Comparison of ENCODE assay signal across 8 cellular contexts in genomic region chr10:6173203-6173602, GRCh38.
DNase-seq lines count a peak whose midpoint lies in the region; ATAC-seq and TF ChIP-seq lines count a peak whose summit lies in the region.

No MANE protein-coding gene starts in this region.

- H3K4me3 Mint-ChIP-seq in T-helper 1 cell treated with Interleukin-12 subunit alpha and Interleukin-12 subunit beta and Interleukin-4 antibody, amounts not matched to agents 30 μg/mL and 1 μg/mL, for 36 hours: peak overlapping the region; percentile 55
- H3K4me3 Mint-ChIP-seq in activated naive CD8-positive, alpha-beta T cell treated with anti-CD3 and anti-CD28 coated beads, Interleukin-2, amount 50 U/mL, for 24 hours: no peak overlapping the region

- H3K36me3 Mint-ChIP-seq in T-helper 1 cell treated with Interleukin-12 subunit alpha and Interleukin-12 subunit beta and Interleukin-4 antibody, amounts not matched to agents 30 μg/mL and 1 μg/mL, for 36 hours (ENCODE audit: low read depth): peaks cover 16% of the 10 kb centered on the region
- peaks cover 18% of the 10 kb centered on the region for H3K36me3 Mint-ChIP-seq in activated naive CD8-positive, alpha-beta T cell treated with anti-CD3 and anti-CD28 coated beads, Interleukin-2, amount 50 U/mL, for 24 hours (ENCODE audit: low read depth)

- peak overlapping the region; percentile 86 for H3K27ac Mint-ChIP-seq in T-helper 1 cell treated with Interleukin-12 subunit alpha and Interleukin-12 subunit beta and Interleukin-4 antibody, amounts not matched to agents 30 μg/mL and 1 μg/mL, for 36 hours
- peak overlapping the region; percentile 61 for H3K27ac Mint-ChIP-seq in activated naive CD8-positive, alpha-beta T cell treated with anti-CD3 and anti-CD28 coated beads, Interleukin-2, amount 50 U/mL, for 24 hours

- peak; percentile 58 for ATAC-seq in activated naive CD8-positive, alpha-beta T cell treated with anti-CD3 and anti-CD28 coated beads, Interleukin-2, amount 50 U/mL, for 24 hours
- ATAC-seq in GM19397 (IDR thresholded peaks at IDR 0.05; ENCODE audit: unreplicated experiment) (no peak), GM18858 (IDR thresholded peaks at IDR 0.05; ENCODE audit: unreplicated experiment) (no peak)

- no peaks in the 10 kb centered on the region for H3K9me3 Mint-ChIP-seq in T-helper 1 cell treated with Interleukin-12 subunit alpha and Interleukin-12 subunit beta and Interleukin-4 antibody, amounts not matched to agents 30 μg/mL and 1 μg/mL, for 36 hours
- H3K9me3 Mint-ChIP-seq in activated naive CD8-positive, alpha-beta T cell treated with anti-CD3 and anti-CD28 coated beads, Interleukin-2, amount 50 U/mL, for 24 hours: no peaks in the 10 kb centered on the region

- peak; percentile 41; the same call in 2 of the 3 replicates for TF ChIP-seq CTCF in GM12872 (IDR thresholded peaks at IDR 0.05; ENCODE audit: insufficient read depth, low read depth, low read length)

- peak; percentile 67 for DNase-seq in activated naive CD8-positive, alpha-beta T cell treated with anti-CD3 and anti-CD28 coated beads, Interleukin-2, amount 50 U/mL, for 24 hours
- peak; percentile 67 for DNase-seq in stimulated activated CD4-positive, alpha-beta T cell treated with anti-CD3 and anti-CD28 coated beads, Interleukin-15, amount 100 ng/mL, for 24 hours
- no peak for DNase-seq in C1 segment of cervical spinal cord (lab: John Stamatoyannopoulos, UW)
- DNase-seq in Ammon's horn (ENCODE audit: low spot score): no peak

- no peaks in the 10 kb centered on the region for H3K27me3 Mint-ChIP-seq in T-helper 1 cell treated with Interleukin-12 subunit alpha and Interleukin-12 subunit beta and Interleukin-4 antibody, amounts not matched to agents 30 μg/mL and 1 μg/mL, for 36 hours (ENCODE audit: low read depth)
- no peaks in the 10 kb centered on the region for H3K27me3 Mint-ChIP-seq in activated naive CD8-positive, alpha-beta T cell treated with anti-CD3 and anti-CD28 coated beads, Interleukin-2, amount 50 U/mL, for 24 hours

- H3K4me1 Mint-ChIP-seq in T-helper 1 cell treated with Interleukin-12 subunit alpha and Interleukin-12 subunit beta and Interleukin-4 antibody, amounts not matched to agents 30 μg/mL and 1 μg/mL, for 36 hours (ENCODE audit: low read depth): peaks cover 69% of the 10 kb centered on the region
- peaks cover 79% of the 10 kb centered on the region for H3K4me1 Mint-ChIP-seq in activated naive CD8-positive, alpha-beta T cell treated with anti-CD3 and anti-CD28 coated beads, Interleukin-2, amount 50 U/mL, for 24 hours

Comparison
In these comparisons a context has a peak if more than half of its experiments do, and no peak if none do; other contexts are left out.
1. DNase-seq: peak in activated naive CD8-positive, alpha-beta T cell treated with anti-CD3 and anti-CD28 coated beads, Interleukin-2, amount 50 U/mL, for 24 hours (single experiment) and stimulated activated CD4-positive, alpha-beta T cell treated with anti-CD3 and anti-CD28 coated beads, Interleukin-15, amount 100 ng/mL, for 24 hours (single experiment); none in C1 segment of cervical spinal cord (0 of 14) and Ammon's horn (single experiment).